In the genomic region with DNA sequence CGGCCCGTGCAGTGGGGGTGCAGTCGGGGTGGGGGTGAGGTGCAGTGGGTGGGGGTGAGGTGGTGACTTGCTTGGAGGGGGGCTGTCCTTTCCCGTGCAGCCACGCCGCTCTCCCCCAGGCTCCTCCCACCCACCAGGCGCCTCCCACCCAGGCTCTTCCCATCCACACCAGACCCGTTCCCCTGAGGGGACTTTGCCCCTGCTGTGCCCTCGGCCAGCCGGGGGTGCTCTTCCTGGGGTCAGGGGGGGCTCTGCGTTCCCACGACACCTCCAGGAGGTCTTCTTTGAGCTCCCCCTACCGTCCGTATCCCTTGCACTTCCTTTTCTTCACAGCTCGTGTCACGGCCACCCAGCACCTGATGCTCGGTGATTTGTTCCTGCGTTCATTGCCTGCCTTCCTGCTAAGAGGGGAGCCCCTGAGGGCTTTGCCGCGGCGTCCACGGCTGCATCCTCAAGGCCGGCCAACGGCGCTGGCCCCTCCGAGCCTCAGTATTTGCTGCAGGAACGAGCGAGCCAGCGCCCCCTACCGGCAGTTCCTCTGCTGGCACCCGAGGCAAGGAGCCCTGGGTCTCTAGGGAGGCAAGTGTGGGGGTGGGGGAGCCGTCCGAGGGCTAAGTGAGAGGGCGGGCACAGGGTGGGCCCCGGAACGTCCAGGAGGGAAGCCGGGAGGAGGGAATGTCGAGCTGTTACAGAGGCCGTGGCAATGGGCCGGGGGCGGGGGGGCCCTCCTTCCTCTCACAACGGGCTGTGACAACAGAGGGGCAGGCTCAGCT, we compare ENCODE assay signal across 1 cellular context.
TF ChIP-seq lines count a peak whose summit lies in the region.

No MANE protein-coding gene starts in this region.

TF ChIP-seq in HCT116, 20 proteins besides CTCF, POLR2A, EP300 and RAD21 (continued from another document):
- TF ChIP-seq EZH2phosphoT487 (IDR thresholded peaks at IDR 0.05; ENCODE audit: borderline replicate concordance) (no peak), SP1 (IDR thresholded peaks at IDR 0.05; ENCODE audit: low read depth) (no peak), SRF (IDR thresholded peaks at IDR 0.05; ENCODE audit: low read depth) (no peak)
- TF ChIP-seq, protein P1, sequence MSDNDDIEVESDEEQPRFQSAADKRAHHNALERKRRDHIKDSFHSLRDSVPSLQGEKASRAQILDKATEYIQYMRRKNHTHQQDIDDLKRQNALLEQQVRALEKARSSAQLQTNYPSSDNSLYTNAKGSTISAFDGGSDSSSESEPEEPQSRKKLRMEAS (IDR thresholded peaks at IDR 0.05): no peak
